8 cellular contexts compared by ENCODE assay signal in genomic region chr6:157240059-157240959, GRCh38.
DNase-seq lines count a peak whose midpoint lies in the region; ATAC-seq and TF ChIP-seq lines count a peak whose summit lies in the region.

No MANE protein-coding gene starts in this region.

- CTCF ChIA-PET in AG04449 (lab: Yijun Ruan, JAX) (interaction anchor here (0.7 kb wide), 1 partner anchor 14 kb away, joined by 3 read pairs; no protein-coding TSS in a partner anchor), HEK293T (lab: Yijun Ruan, JAX) (interaction anchor here (0.6 kb wide), 1 partner anchor 43 kb away, joined by 3 read pairs; no protein-coding TSS in a partner anchor)

- peak overlapping the region; percentile 23 for H3K4me3 ChIP-seq in AG04449 (ENCODE audit: low read depth, low read length)
- H3K4me3 ChIP-seq in tibial artery = peak overlapping the region; percentile 32 to 46

- no peaks in the 10 kb centered on the region for H3K27me3 ChIP-seq in tibial artery

- peaks cover 3 to 74% (median 43%) of the 10 kb centered on the region in 4 donors for H3K4me1 ChIP-seq in tibial artery

- DNase-seq in AG04449 (ENCODE audit: low read depth, low spot score) = no peak
- peak; percentile 66 for DNase-seq in HEK293T (ENCODE audit: extremely low spot score)
- peak; percentile 74 for DNase-seq in kidney tubule cell (ENCODE audit: low spot score)
- peak; percentile 90 to 93 for DNase-seq in tibial artery

- no peaks in the 10 kb centered on the region for H3K9me3 ChIP-seq in tibial artery

- H3K36me3 ChIP-seq in tibial artery = no peaks in the 10 kb centered on the region

- TF ChIP-seq CTCF in AG04449 (IDR thresholded peaks at IDR 0.05; ENCODE audit: insufficient read depth, low read length, missing control alignments) (no peak), VCaP (conservative IDR thresholded peaks at IDR 0.05) (no peak), tibial artery (IDR thresholded peaks at IDR 0.05) (no peak)

- ATAC-seq in HG02588 (IDR thresholded peaks at IDR 0.05; ENCODE audit: unreplicated experiment) (no peak), GM21515 (IDR thresholded peaks at IDR 0.05; ENCODE audit: unreplicated experiment) (no peak), HG02642 (IDR thresholded peaks at IDR 0.05; ENCODE audit: poor library complexity, unreplicated experiment) (no peak)

- H3K27ac ChIP-seq in VCaP (peak overlapping the region; percentile 90), tibial artery (peak overlapping the region; percentile 89)

- intact Hi-C loops in tibial artery (cut with DNase I; ENCODE audit: low total_unique reads) = no loop called here

- POLR2A ChIA-PET in AG04449 (lab: Yijun Ruan, JAX) (no interaction called here), HEK293T (lab: Yijun Ruan, JAX) (no interaction called here)

TF ChIP-seq in HEK293T, 16 proteins besides CTCF, POLR2A, EP300 and RAD21:
- TF ChIP-seq SP1 (IDR thresholded peaks at IDR 0.05) = no peak
- TF ChIP-seq ELF4 (IDR thresholded peaks at IDR 0.05) = no peak
- TF ChIP-seq FOXA1 (IDR thresholded peaks at IDR 0.05) = no peak
- peak; percentile 93 for TF ChIP-seq PKNOX1 (IDR thresholded peaks at IDR 0.05)
- TF ChIP-seq FOXK2 (IDR thresholded peaks at IDR 0.05) = no peak
- TF ChIP-seq NFRKB (IDR thresholded peaks at IDR 0.05) = no peak
- TF ChIP-seq CTBP1 (IDR thresholded peaks at IDR 0.05; ENCODE audit: borderline replicate concordance) = peak; percentile 60; the same call in 1 of the 2 replicates
- TF ChIP-seq L3MBTL2 (conservative IDR thresholded peaks at IDR 0.05) = 0 out of 2 replicates have a peak, but pooled peaks have one; percentile 6
- peak; percentile 42; the same call in 1 of the 2 replicates for TF ChIP-seq ARNT (IDR thresholded peaks at IDR 0.05)
- TF ChIP-seq SUZ12 (IDR thresholded peaks at IDR 0.05) = no peak
